Comparison of ENCODE assay signal across 18 cellular contexts in the genomic region with DNA sequence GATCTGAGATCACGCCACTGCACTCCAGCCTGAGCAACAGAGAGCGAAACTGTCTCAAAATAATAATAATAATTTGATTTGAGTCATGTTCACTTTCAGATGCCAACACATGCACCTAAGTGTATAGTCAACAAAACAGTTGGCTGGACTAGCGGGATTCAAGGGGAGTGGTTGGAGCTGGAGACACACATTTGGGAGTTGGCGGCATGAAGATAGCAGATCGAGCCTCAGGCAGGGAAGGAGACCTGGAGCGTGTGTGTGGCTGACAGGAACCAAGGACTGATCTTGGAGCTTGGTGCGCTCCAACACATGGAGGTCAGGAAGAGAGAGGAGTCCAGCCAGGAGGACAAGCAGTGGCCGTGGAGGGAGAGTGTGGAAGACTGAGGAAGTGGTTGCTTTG. TPM values are rescaled to one million over a fixed set of nuclear protein-coding genes. Genes with fewer than 3 reads are reported as not detected.
A peak's percentile ranks its signal among the peaks of the same experiment; 100 is the strongest.
DNase-seq lines count a peak whose midpoint lies in the region; TF ChIP-seq lines count a peak whose summit lies in the region.
"Had no signal": no experiment of that assay in that cellular context is flagged by ENCODE, and none has a peak within 500 bp of the region (broad histone marks: within the 10 kb centered on the region; RNA-seq: fewer than 3 reads in every experiment).

No MANE protein-coding gene starts in this region.

- H3K14ac ChIP-seq in neuronal stem cell (ENCODE audit: low read length), result no peak overlapping the region

- intact Hi-C loops in dendritic cell treated with granulocyte-macrophage colony-stimulating factor and Interleukin-4, amounts not matched to agents 40 ng/mL and 50 ng/mL, for 4 days (cut with micrococcal nuclease), result loop anchor here (2.0 kb wide), 1 partner anchor 17 kb away; no protein-coding TSS in a partner anchor

- H3K27me3 ChIP-seq in neuronal stem cell (ENCODE audit: control insufficient read depth in 3 of 3, insufficient read depth in 3 of 3, low read depth in 1 of 3, low read length in 3 of 3), result no peaks in the 10 kb centered on the region
- H3K27me3 ChIP-seq: Peyer's patch had no signal

- H2BK120ac ChIP-seq in neuronal stem cell (ENCODE audit: low read depth, low read length), result no peak overlapping the region

- no peak overlapping the region for H3K4me3 ChIP-seq in neuronal stem cell (ENCODE audit: low read length in 2 of 2)
- H3K4me3 ChIP-seq: Peyer's patch had no signal

- H2AFZ ChIP-seq in neuronal stem cell (ENCODE audit: low read length), result no peak overlapping the region

- no peak overlapping the region for H3K4me3 Mint-ChIP-seq in T-helper 1 cell treated with Interleukin-12 subunit alpha and Interleukin-12 subunit beta and Interleukin-4 antibody, amounts not matched to agents 30 μg/mL and 1 μg/mL, for 36 hours
- no peak overlapping the region for H3K4me3 Mint-ChIP-seq in dendritic cell treated with granulocyte-macrophage colony-stimulating factor and Interleukin-4, amounts not matched to agents 40 ng/mL and 50 ng/mL, for 4 days
- no peak overlapping the region for H3K4me3 Mint-ChIP-seq in chondrocyte (ENCODE audit: unreplicated experiment)
- H3K4me3 Mint-ChIP-seq: CD8-positive, alpha-beta T cell had no signal

- peaks cover 2% of the 10 kb centered on the region for H3K79me1 ChIP-seq in neuronal stem cell (ENCODE audit: low read depth, low read length)

- no peak overlapping the region for H2BK15ac ChIP-seq in neuronal stem cell (ENCODE audit: low read length)

- DNase-seq in T-helper 1 cell (no peak), neuronal stem cell (ENCODE audit: low spot score) (no peak), OCI-M1 (lab: John Stamatoyannopoulos, UW) (no peak), chondrocyte (ENCODE audit: low spot score) (no peak), T-helper 9 cell (no peak), T-helper 2 cell (no peak)
- DNase-seq: C1 segment of cervical spinal cord; CD8-positive, alpha-beta T cell; Kasumi-1; NCI-H1694; NCI-H2081; NCI-H2171 treated with DMSO at 0.1 percent for 48 hours; NCI-H524 treated with DMSO at 0.1 percent for 48 hours; NCI-H82; Peyer's patch had no signal

- no peak overlapping the region for H2BK12ac ChIP-seq in neuronal stem cell (ENCODE audit: low read length)

- H3K36me3 Mint-ChIP-seq in T-helper 1 cell treated with Interleukin-12 subunit alpha and Interleukin-12 subunit beta and Interleukin-4 antibody, amounts not matched to agents 30 μg/mL and 1 μg/mL, for 36 hours (ENCODE audit: low read depth), result no peaks in the 10 kb centered on the region
- H3K36me3 Mint-ChIP-seq in dendritic cell treated with granulocyte-macrophage colony-stimulating factor and Interleukin-4, amounts not matched to agents 40 ng/mL and 50 ng/mL, for 4 days (ENCODE audit: low read depth), result peaks cover 51% of the 10 kb centered on the region
- H3K36me3 Mint-ChIP-seq in chondrocyte (ENCODE audit: low read depth), result peaks cover 6% of the 10 kb centered on the region
- H3K36me3 Mint-ChIP-seq: CD8-positive, alpha-beta T cell had no signal

- peak overlapping the region; percentile 95 for H4K91ac ChIP-seq in neuronal stem cell (ENCODE audit: low read depth, low read length, poor library complexity)

- H2BK5ac ChIP-seq in neuronal stem cell (ENCODE audit: low read length), result no peak overlapping the region

- H3K27ac Mint-ChIP-seq in T-helper 1 cell treated with Interleukin-12 subunit alpha and Interleukin-12 subunit beta and Interleukin-4 antibody, amounts not matched to agents 30 μg/mL and 1 μg/mL, for 36 hours, result peak overlapping the region; percentile 43
- peak overlapping the region; percentile 38 for H3K27ac Mint-ChIP-seq in dendritic cell treated with granulocyte-macrophage colony-stimulating factor and Interleukin-4, amounts not matched to agents 40 ng/mL and 50 ng/mL, for 4 days
- H3K27ac Mint-ChIP-seq in chondrocyte (ENCODE audit: unreplicated experiment), result no peak overlapping the region
- H3K27ac Mint-ChIP-seq: CD8-positive, alpha-beta T cell had no signal

- WGBS in neuronal stem cell (ENCODE audit: extremely low coverage in 2 of 2, insufficient read length in 2 of 2, insufficient replicate concordance in 1 of 2), 2 donors, result no CpG with 5 or more reads among the region's 8 CpGs

- no peak overlapping the region for H2AK5ac ChIP-seq in neuronal stem cell (ENCODE audit: low read depth, low read length)

- no peaks in the 10 kb centered on the region for H3K9me3 ChIP-seq in neuronal stem cell (replicated peaks in 1 of 2; ENCODE audit: control insufficient read depth in 2 of 2, insufficient read depth in 1 of 2, low read depth in 1 of 2, low read length in 2 of 2)
- H3K9me3 ChIP-seq: Peyer's patch had no signal

- H3K4ac ChIP-seq in neuronal stem cell (ENCODE audit: low read length), result no peak overlapping the region

- no peaks in the 10 kb centered on the region for H3K9me3 Mint-ChIP-seq in T-helper 1 cell treated with Interleukin-12 subunit alpha and Interleukin-12 subunit beta and Interleukin-4 antibody, amounts not matched to agents 30 μg/mL and 1 μg/mL, for 36 hours
- H3K9me3 Mint-ChIP-seq in dendritic cell treated with granulocyte-macrophage colony-stimulating factor and Interleukin-4, amounts not matched to agents 40 ng/mL and 50 ng/mL, for 4 days, result no peaks in the 10 kb centered on the region
- no peaks in the 10 kb centered on the region for H3K9me3 Mint-ChIP-seq in chondrocyte (ENCODE audit: low read depth)
- H3K9me3 Mint-ChIP-seq: CD8-positive, alpha-beta T cell had no signal

- no peak overlapping the region for H3K23ac ChIP-seq in neuronal stem cell (ENCODE audit: low read depth, low read length, poor library complexity)

- no peak for TF ChIP-seq CTCF in chondrocyte (IDR thresholded peaks at IDR 0.05)

- H3K36me3 ChIP-seq in neuronal stem cell (replicated peaks in 1 of 2; ENCODE audit: control insufficient read depth in 2 of 2, insufficient read depth in 2 of 2, low read length in 2 of 2), result peaks cover 5 to 71% of the 10 kb centered on the region in 2 donors

- H3K4me1 Mint-ChIP-seq in T-helper 1 cell treated with Interleukin-12 subunit alpha and Interleukin-12 subunit beta and Interleukin-4 antibody, amounts not matched to agents 30 μg/mL and 1 μg/mL, for 36 hours (ENCODE audit: low read depth), result peaks cover 4% of the 10 kb centered on the region
- H3K4me1 Mint-ChIP-seq in dendritic cell treated with granulocyte-macrophage colony-stimulating factor and Interleukin-4, amounts not matched to agents 40 ng/mL and 50 ng/mL, for 4 days (ENCODE audit: low read depth), result peaks cover 45% of the 10 kb centered on the region
- peaks cover 33% of the 10 kb centered on the region for H3K4me1 Mint-ChIP-seq in chondrocyte (ENCODE audit: low read depth)

- no peak overlapping the region for H3K18ac ChIP-seq in neuronal stem cell (ENCODE audit: low read length)

- no peak overlapping the region for H3K27ac ChIP-seq in neuronal stem cell (replicated peaks; ENCODE audit: low read length)
- H3K27ac ChIP-seq: 22Rv1, Peyer's patch had no signal

- no peak overlapping the region for H4K8ac ChIP-seq in neuronal stem cell (ENCODE audit: low read depth, low read length)

- H3K4me1 ChIP-seq in neuronal stem cell (ENCODE audit: control insufficient read depth in 2 of 2, insufficient read depth in 1 of 2, low read depth in 1 of 2, low read length in 2 of 2), result peaks cover 9 to 13% of the 10 kb centered on the region in 2 donors

- H3K4me2 ChIP-seq in neuronal stem cell (ENCODE audit: insufficient read depth, low read length, poor library complexity, severe bottlenecking), result no peak overlapping the region

- H3K27me3 Mint-ChIP-seq in T-helper 1 cell treated with Interleukin-12 subunit alpha and Interleukin-12 subunit beta and Interleukin-4 antibody, amounts not matched to agents 30 μg/mL and 1 μg/mL, for 36 hours (ENCODE audit: low read depth), result no peaks in the 10 kb centered on the region
- no peaks in the 10 kb centered on the region for H3K27me3 Mint-ChIP-seq in dendritic cell treated with granulocyte-macrophage colony-stimulating factor and Interleukin-4, amounts not matched to agents 40 ng/mL and 50 ng/mL, for 4 days
- no peaks in the 10 kb centered on the region for H3K27me3 Mint-ChIP-seq in chondrocyte (ENCODE audit: low read depth)

- no peak overlapping the region for H3K9ac ChIP-seq in neuronal stem cell (ENCODE audit: low read depth, low read length, poor library complexity)

RNA-seq across cellular contexts. Expression of a gene that starts 14.6 kb away (rescaled TPM):
- polyA plus RNA-seq in neuronal stem cell (2013, experiment 1 of 2), result 253 TPM
- 255 TPM for polyA plus RNA-seq in neuronal stem cell (2013, experiment 2 of 2)
- 114 to 208 TPM (median 118 TPM) in 3 replicates for total RNA-seq in chondrocyte

RNA-seq across cellular contexts. Expression of a gene that starts 46.0 kb away (rescaled TPM):
- 25.9 TPM for polyA plus RNA-seq in neuronal stem cell (2013, experiment 1 of 2)
- 26.8 TPM for polyA plus RNA-seq in neuronal stem cell (2013, experiment 2 of 2)
- 11.3 to 18.7 TPM (median 12.9 TPM) in 3 replicates for total RNA-seq in chondrocyte
